In genomic region chr20:23206061-23206460, GRCh38 we compare ENCODE assay signal across 1 cellular context.
TF ChIP-seq lines count a peak whose summit lies in the region.

No MANE protein-coding gene starts in this region.

TF ChIP-seq in liver, 16 proteins besides CTCF, POLR2A, EP300 and RAD21 (continued from another document):
- TF ChIP-seq REST (IDR thresholded peaks at IDR 0.05), result no peak
TF ChIP-seq in liver: peak in this region for 0.
